Comparison of ENCODE assay signal across 13 cellular contexts in genomic region chr2:168120310-168120709, GRCh38.
A peak's percentile ranks its signal among the peaks of the same experiment; 100 is the strongest.
DNase-seq lines count a peak whose midpoint lies in the region; ATAC-seq, FAIRE-seq and TF ChIP-seq lines count a peak whose summit lies in the region.
"Had no signal": no experiment of that assay in that cellular context is flagged by ENCODE, and none has a peak within 500 bp of the region (broad histone marks: within the 10 kb centered on the region; RNA-seq: fewer than 3 reads in every experiment).

No MANE protein-coding gene starts in this region.

- no peaks in the 10 kb centered on the region for H3K9me3 ChIP-seq in WERI-Rb-1 (ENCODE audit: severe bottlenecking)
- H3K9me3 ChIP-seq: MG63, SK-N-SH had no signal

- ATAC-seq in left colon, result peak; percentile 35

- DNase-seq in NCI-H82 (lab: John Stamatoyannopoulos, UW) (peak; percentile 15), NCI-H82 treated with DMSO at 0.1 percent for 48 hours (lab: John Stamatoyannopoulos, UW; ENCODE audit: unreplicated experiment) (no peak), NAMALWA (ENCODE audit: low spot score) (peak; percentile 13), WERI-Rb-1 (no peak), left colon (no peak), COLO668 (lab: John Stamatoyannopoulos, UW; ENCODE audit: unreplicated experiment) (no peak), amniotic stem cell (lab: John Stamatoyannopoulos, UW) (no peak), RCC 7860 (ENCODE audit: low spot score) (no peak)
- DNase-seq: CD8-positive, alpha-beta memory T cell; MG63; SK-N-SH; T-helper 1 cell had no signal

- H3K27me3 ChIP-seq in WERI-Rb-1 (ENCODE audit: insufficient read depth, low read depth, severe bottlenecking), result no peaks in the 10 kb centered on the region
- H3K27me3 ChIP-seq: MG63 had no signal

- no peak for FAIRE-seq in RCC 7860 (lab: Jason Lieb, UNC)
- FAIRE-seq: H54 had no signal

- peak; percentile 18; the same call in 1 of the 2 replicates for TF ChIP-seq CTCF in WERI-Rb-1 (IDR thresholded peaks at IDR 0.05; ENCODE audit: low read depth, low read length)

- no peak overlapping the region for H3K4me3 ChIP-seq in WERI-Rb-1 (ENCODE audit: low read depth, low read length)
- H3K4me3 ChIP-seq: MG63 had no signal

- H3K27ac ChIP-seq in WERI-Rb-1, result no peak overlapping the region

- H3K36me3 ChIP-seq in WERI-Rb-1, result peaks cover 9% of the 10 kb centered on the region

- intact Hi-C loops in left colon (cut with DNase I, micrococcal nuclease), result no loop called here

Comparison
In these comparisons a context has a peak if more than half of its experiments do, and no peak if none do; other contexts are left out.
1. DNase-seq: peak in NCI-H82 (single experiment) and NAMALWA (single experiment); none in NCI-H82 treated with DMSO at 0.1 percent for 48 hours (single experiment), WERI-Rb-1 (single experiment), left colon (0 of 2), COLO668 (single experiment), amniotic stem cell (single experiment) and RCC 7860 (single experiment).